ENCODE assay signal across 21 cellular contexts in the genomic region with DNA sequence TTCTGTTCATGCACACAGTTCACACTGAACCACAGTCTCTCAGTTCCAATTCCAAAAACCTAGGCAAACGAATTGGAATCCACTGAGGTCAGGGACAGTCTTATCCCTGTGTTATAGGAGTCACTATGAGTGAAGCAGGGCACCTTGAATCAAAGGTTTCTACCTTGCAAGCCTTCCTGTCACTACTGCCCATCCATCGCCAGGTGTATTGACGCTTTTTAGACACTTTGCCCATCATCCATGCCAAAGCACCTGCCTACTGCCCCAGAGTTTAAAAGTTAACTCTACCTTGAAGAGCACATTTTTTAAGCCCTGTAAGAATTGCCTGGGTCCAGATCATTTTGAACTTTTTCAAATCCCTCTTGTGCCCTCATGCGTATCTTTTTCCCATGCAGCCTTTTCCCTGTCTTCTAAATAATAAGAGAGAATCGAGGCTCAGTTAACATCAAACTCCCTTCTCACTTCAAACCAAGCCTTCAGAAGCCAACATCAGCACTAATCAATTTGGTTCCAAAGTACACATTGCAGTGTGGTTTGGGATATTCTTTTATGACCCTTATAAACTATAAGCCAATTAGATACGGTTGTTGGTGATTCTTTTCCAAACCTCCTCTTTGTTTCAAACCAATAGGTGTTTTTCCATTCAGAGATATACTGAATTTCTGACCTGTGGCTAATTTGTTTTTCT. TPM values are rescaled to one million over a fixed set of nuclear protein-coding genes. Genes with fewer than 3 reads are reported as not detected.
DNase-seq lines count a peak whose midpoint lies in the region; ATAC-seq lines count a peak whose summit lies in the region.
"Had no signal": no experiment of that assay in that cellular context is flagged by ENCODE, and none has a peak within 500 bp of the region (broad histone marks: within the 10 kb centered on the region; RNA-seq: fewer than 3 reads in every experiment).

No MANE protein-coding gene starts in this region.

- peak overlapping the region; percentile 11 for H2BK12ac ChIP-seq in trophoblast cell (ENCODE audit: low read length)

- H2BK120ac ChIP-seq in trophoblast cell (ENCODE audit: insufficient read depth, low read length, poor library complexity) = no peak overlapping the region

- H3K9me3 Mint-ChIP-seq in CD4-positive, CD25-positive, alpha-beta regulatory T cell = no peaks in the 10 kb centered on the region
- H3K9me3 Mint-ChIP-seq in activated CD8-positive, alpha-beta T cell treated with anti-CD3 and anti-CD28 coated beads, Interleukin-2, amount 10 ng/mL, durations not matched to agents 7 days and 5 days (ENCODE audit: insufficient read depth) = no peaks in the 10 kb centered on the region
- H3K9me3 Mint-ChIP-seq: activated CD4-positive, alpha-beta memory T cell treated with anti-CD3 and anti-CD28 coated beads for 36 hours; stimulated activated naive CD8-positive, alpha-beta T cell treated with anti-CD3 and anti-CD28 coated beads, Interleukin-15, amount 100 ng/mL, for 72 hours; T-cell had no signal

- H3K9ac ChIP-seq in trophoblast cell (ENCODE audit: low read length) = no peak overlapping the region

- H3K18ac ChIP-seq in trophoblast cell (ENCODE audit: low read length) = no peak overlapping the region

- no peak overlapping the region for H3K4ac ChIP-seq in trophoblast cell (ENCODE audit: low read depth, low read length)

- CTCF ChIA-PET in activated CD8-positive, alpha-beta T cell treated with anti-CD3 and anti-CD28 coated beads, Interleukin-2, amount 10 ng/mL, durations not matched to agents 7 days and 5 days (lab: Charles Lee) = interaction anchor here (1.3 to 4.1 kb wide), 4 partner anchors 11 to 244 kb away, joined by 3 to 19 read pairs (median 10); no protein-coding TSS in a partner anchor

- no peaks in the 10 kb centered on the region for H3K27me3 Mint-ChIP-seq in CD4-positive, CD25-positive, alpha-beta regulatory T cell
- no peaks in the 10 kb centered on the region for H3K27me3 Mint-ChIP-seq in activated CD8-positive, alpha-beta T cell treated with anti-CD3 and anti-CD28 coated beads, Interleukin-2, amount 10 ng/mL, durations not matched to agents 7 days and 5 days (ENCODE audit: low read depth)
- H3K27me3 Mint-ChIP-seq: activated CD4-positive, alpha-beta memory T cell treated with anti-CD3 and anti-CD28 coated beads for 36 hours; progenitor cell of endocrine pancreas had no signal

- no peaks in the 10 kb centered on the region for H3K9me3 ChIP-seq in CD4-positive, CD25-positive, alpha-beta regulatory T cell (ENCODE audit: control insufficient read depth in 2 of 2, low read length in 2 of 2)
- H3K9me3 ChIP-seq in SJSA1 (replicated peaks) (no peaks in the 10 kb centered on the region; the same call in 1 of the 2 replicates), trophoblast cell (ENCODE audit: insufficient read depth, low read depth, low read length) (no peaks in the 10 kb centered on the region)
- H3K9me3 ChIP-seq: body of pancreas, lower lobe of right lung had no signal

- no peak for ATAC-seq in CD4-positive, CD25-positive, alpha-beta regulatory T cell (ENCODE audit: low read depth in 2 of 2)
- no peak for ATAC-seq in activated CD8-positive, alpha-beta T cell treated with anti-CD3 and anti-CD28 coated beads, Interleukin-2, amount 10 ng/mL, durations not matched to agents 7 days and 5 days
- ATAC-seq: body of pancreas; lower lobe of right lung; stimulated activated naive CD8-positive, alpha-beta T cell treated with anti-CD3 and anti-CD28 coated beads, Interleukin-15, amount 100 ng/mL, for 72 hours; T-cell had no signal

- no peak overlapping the region for H3K23ac ChIP-seq in trophoblast cell (ENCODE audit: low read length)

- H3K36me3 Mint-ChIP-seq in CD4-positive, CD25-positive, alpha-beta regulatory T cell = no peaks in the 10 kb centered on the region
- H3K36me3 Mint-ChIP-seq in activated CD8-positive, alpha-beta T cell treated with anti-CD3 and anti-CD28 coated beads, Interleukin-2, amount 10 ng/mL, durations not matched to agents 7 days and 5 days (ENCODE audit: low read depth) = no peaks in the 10 kb centered on the region
- H3K36me3 Mint-ChIP-seq: activated CD4-positive, alpha-beta memory T cell treated with anti-CD3 and anti-CD28 coated beads for 36 hours; T-cell had no signal

- DNase-seq in CD4-positive, CD25-positive, alpha-beta regulatory T cell = no peak
- DNase-seq in SJSA1 (ENCODE audit: low read depth in 1 of 2, low spot score in 2 of 2) (no peak), kidney tubule cell (ENCODE audit: low spot score) (peak; percentile 44), trophoblast cell (no peak), DMS79 treated with DMSO at 0.1 percent for 48 hours (lab: John Stamatoyannopoulos, UW) (no peak), NCI-H446 treated with DMSO at 0.1 percent for 48 hours (lab: John Stamatoyannopoulos, UW) (no peak)
- DNase-seq in activated CD8-positive, alpha-beta T cell treated with anti-CD3 and anti-CD28 coated beads, Interleukin-2, amount 10 ng/mL, durations not matched to agents 7 days and 5 days = no peak
- DNase-seq: activated CD4-positive, alpha-beta memory T cell treated with anti-CD3 and anti-CD28 coated beads for 36 hours; activated CD4-positive, CD25-positive, alpha-beta regulatory T cell; activated CD8-positive, alpha-beta memory T cell treated with anti-CD3 and anti-CD28 coated beads, Interleukin-2, amount 50 U/mL, for 48 hours; body of pancreas; COR-L47; DMS53; GOT3; lower lobe of right lung; NCI-H1105 treated with DMSO at 0.1 percent for 48 hours; NCI-H2029 treated with DMSO at 0.1 percent for 48 hours; NCI-H82; stimulated activated naive CD8-positive, alpha-beta T cell treated with anti-CD3 and anti-CD28 coated beads, Interleukin-15, amount 100 ng/mL, for 72 hours; T-cell had no signal

- peaks cover 8 to 12% (median 9%) of the 10 kb centered on the region in 4 donors for H3K4me1 Mint-ChIP-seq in CD4-positive, CD25-positive, alpha-beta regulatory T cell
- peaks cover 13% of the 10 kb centered on the region for H3K4me1 Mint-ChIP-seq in activated CD8-positive, alpha-beta T cell treated with anti-CD3 and anti-CD28 coated beads, Interleukin-2, amount 10 ng/mL, durations not matched to agents 7 days and 5 days (ENCODE audit: low read depth)

- no peaks in the 10 kb centered on the region for H3K36me3 ChIP-seq in CD4-positive, CD25-positive, alpha-beta regulatory T cell (ENCODE audit: control insufficient read depth, insufficient read depth, low read length)
- H3K36me3 ChIP-seq in SJSA1 = peaks cover 40% of the 10 kb centered on the region
- H3K36me3 ChIP-seq in trophoblast cell (ENCODE audit: control insufficient read depth in 1 of 2, insufficient read depth in 2 of 2, low read length in 2 of 2) = peaks cover 4 to 20% of the 10 kb centered on the region in 2 experiments

- no peaks in the 10 kb centered on the region for H3K79me2 ChIP-seq in trophoblast cell (ENCODE audit: control insufficient read depth, insufficient read depth, low read length, poor library complexity)

- no peak overlapping the region for H3K14ac ChIP-seq in trophoblast cell (ENCODE audit: low read length)

- no peak overlapping the region for H2AK5ac ChIP-seq in trophoblast cell (ENCODE audit: low read length)

- H3K4me2 ChIP-seq in trophoblast cell (ENCODE audit: low read length) = no peak overlapping the region

- peak overlapping the region in 2 of 3 donors; percentile 29 to 31 for H3K27ac Mint-ChIP-seq in CD4-positive, CD25-positive, alpha-beta regulatory T cell
- H3K27ac Mint-ChIP-seq in activated CD8-positive, alpha-beta T cell treated with anti-CD3 and anti-CD28 coated beads, Interleukin-2, amount 10 ng/mL, durations not matched to agents 7 days and 5 days = no peak overlapping the region
- H3K27ac Mint-ChIP-seq: activated CD4-positive, alpha-beta memory T cell treated with anti-CD3 and anti-CD28 coated beads for 36 hours; progenitor cell of endocrine pancreas; T-cell had no signal

- no peak overlapping the region for H2AFZ ChIP-seq in trophoblast cell (ENCODE audit: insufficient read depth, low read length, poor library complexity)

- no peaks in the 10 kb centered on the region for H3K27me3 ChIP-seq in CD4-positive, CD25-positive, alpha-beta regulatory T cell (ENCODE audit: control insufficient read depth, insufficient read depth, low read length)
- H3K27me3 ChIP-seq in SJSA1 (replicated peaks) (no peaks in the 10 kb centered on the region), trophoblast cell (ENCODE audit: insufficient read depth, low read length) (no peaks in the 10 kb centered on the region)
- H3K27me3 ChIP-seq: body of pancreas had no signal

- H3K4me1 ChIP-seq in CD4-positive, CD25-positive, alpha-beta regulatory T cell (ENCODE audit: control insufficient read depth, insufficient read depth, low read length, poor library complexity, severe bottlenecking) = no peaks in the 10 kb centered on the region
- H3K4me1 ChIP-seq in SJSA1 (replicated peaks) = peaks cover 26% of the 10 kb centered on the region
- H3K4me1 ChIP-seq in trophoblast cell (ENCODE audit: control insufficient read depth in 1 of 2, insufficient read depth in 2 of 2, low read length in 2 of 2) = no peaks in the 10 kb centered on the region

- H2BK5ac ChIP-seq in trophoblast cell (ENCODE audit: low read depth, low read length, poor library complexity) = no peak overlapping the region

- no peak overlapping the region for H3K4me3 Mint-ChIP-seq in CD4-positive, CD25-positive, alpha-beta regulatory T cell
- H3K4me3 Mint-ChIP-seq in activated CD8-positive, alpha-beta T cell treated with anti-CD3 and anti-CD28 coated beads, Interleukin-2, amount 10 ng/mL, durations not matched to agents 7 days and 5 days = no peak overlapping the region
- H3K4me3 Mint-ChIP-seq: activated CD4-positive, alpha-beta memory T cell treated with anti-CD3 and anti-CD28 coated beads for 36 hours; stimulated activated naive CD8-positive, alpha-beta T cell treated with anti-CD3 and anti-CD28 coated beads, Interleukin-15, amount 100 ng/mL, for 72 hours; T-cell had no signal

- no peak overlapping the region for H3K27ac ChIP-seq in CD4-positive, CD25-positive, alpha-beta regulatory T cell (ENCODE audit: insufficient read depth, low read length, poor library complexity, severe bottlenecking)
- H3K27ac ChIP-seq in SJSA1 (peak overlapping the region; percentile 78; the same call in 1 of the 2 replicates), trophoblast cell (ENCODE audit: low read depth, low read length) (no peak overlapping the region)
- H3K27ac ChIP-seq: body of pancreas, lower lobe of right lung had no signal

- H4K12ac ChIP-seq in trophoblast cell (ENCODE audit: low read depth, low read length) = no peak overlapping the region

- H4K8ac ChIP-seq in trophoblast cell (ENCODE audit: low read depth, low read length) = no peak overlapping the region

- no CpG with 5 or more reads among the region's 6 CpGs for WGBS in trophoblast cell (ENCODE audit: extremely low coverage, insufficient coverage, insufficient read length)

- no peak overlapping the region for H3K4me3 ChIP-seq in CD4-positive, CD25-positive, alpha-beta regulatory T cell (ENCODE audit: low read depth, low read length)
- H3K4me3 ChIP-seq in SJSA1 (no peak overlapping the region), trophoblast cell (ENCODE audit: low read depth, low read length) (no peak overlapping the region)
- H3K4me3 ChIP-seq: body of pancreas, lower lobe of right lung had no signal

- no peak overlapping the region for H4K91ac ChIP-seq in trophoblast cell (ENCODE audit: low read depth, low read length)

- peaks cover 2% of the 10 kb centered on the region for H3K79me1 ChIP-seq in trophoblast cell (ENCODE audit: low read length)

- POLR2A ChIA-PET in activated CD8-positive, alpha-beta T cell treated with anti-CD3 and anti-CD28 coated beads, Interleukin-2, amount 10 ng/mL, durations not matched to agents 7 days and 5 days (lab: Charles Lee) = no interaction called here

RNA-seq across cellular contexts. Expression of a gene that starts 23.6 kb away (rescaled TPM):
- not detected for total RNA-seq in CD4-positive, CD25-positive, alpha-beta regulatory T cell
- polyA plus RNA-seq in CD4-positive, CD25-positive, alpha-beta regulatory T cell = not detected
- 69.5 and 89.1 TPM in 2 replicates for total RNA-seq in SJSA1 (2014; rRNA removed; shearing (Covaris generic))
- 59.7 and 64.1 TPM in 2 replicates for polyA plus RNA-seq in trophoblast cell (2013)
- total RNA-seq in activated CD8-positive, alpha-beta T cell treated with anti-CD3 and anti-CD28 coated beads, Interleukin-2, amount 10 ng/mL, durations not matched to agents 7 days and 5 days = under 1 TPM; 0.50 to 0.60 TPM

RNA-seq across cellular contexts. Expression of a gene that starts 34.6 kb away (rescaled TPM):
- total RNA-seq in CD4-positive, CD25-positive, alpha-beta regulatory T cell = 2.2 TPM
- polyA plus RNA-seq in CD4-positive, CD25-positive, alpha-beta regulatory T cell = 1 to 10 TPM in 1 of 4 donors, under 1 TPM in 3; 0.39 to 2.3 (median 0.82) TPM
- total RNA-seq in SJSA1 (2014; rRNA removed; shearing (Covaris generic)) = 0.28 and 1.5 TPM in 2 replicates
- polyA plus RNA-seq in trophoblast cell (2013) = 1.5 and 1.6 TPM in 2 replicates
- total RNA-seq in activated CD8-positive, alpha-beta T cell treated with anti-CD3 and anti-CD28 coated beads, Interleukin-2, amount 10 ng/mL, durations not matched to agents 7 days and 5 days = 1 to 10 TPM; 3.1 to 3.2 TPM

Comparison
In these comparisons a context has a peak if more than half of its experiments do, and no peak if none do; other contexts are left out.
1. RNA of a gene that starts 23.6 kb away (total RNA-seq): 69.5 to 89.1 TPM in SJSA1; 0.50 to 0.60 TPM in activated CD8-positive, alpha-beta T cell treated with anti-CD3 and anti-CD28 coated beads, Interleukin-2, amount 10 ng/mL, durations not matched to agents 7 days and 5 days and not detected in CD4-positive, CD25-positive, alpha-beta regulatory T cell (single experiment); every median in the first group is over 10 times any median in the second.